Comparison of ENCODE assay signal across 40 cellular contexts in genomic region chr10:45163315-45163975, GRCh38.
"Had no signal": no experiment of that assay in that cellular context is flagged by ENCODE, and none has a peak within 500 bp of the region (broad histone marks: within the 10 kb centered on the region; RNA-seq: fewer than 3 reads in every experiment).

No MANE protein-coding gene starts in this region.

- H3K27ac Mint-ChIP-seq: activated naive CD4-positive, alpha-beta T cell treated with anti-CD3 and anti-CD28 coated beads for 36 hours; activated naive CD4-positive, alpha-beta T cell treated with anti-CD3 and anti-CD28 coated beads, Interleukin-2, amount 10 ng/mL, durations not matched to agents 7 days and 5 days; activated naive CD4-positive, alpha-beta T cell treated with anti-CD3 and anti-CD28 coated beads, Interleukin-2, amount 50 U/mL, for 24 hours; activated naive CD4-positive, alpha-beta T cell treated with anti-CD3 and anti-CD28 coated beads, Interleukin-2, amount 50 U/mL, for 72 hours; activated naive CD8-positive, alpha-beta T cell; activated naive CD8-positive, alpha-beta T cell treated with anti-CD3 and anti-CD28 coated beads for 36 hours; activated naive CD8-positive, alpha-beta T cell treated with anti-CD3 and anti-CD28 coated beads, Interleukin-2, amount 10 ng/mL, durations not matched to agents 7 days and 5 days; activated naive CD8-positive, alpha-beta T cell treated with anti-CD3 and anti-CD28 coated beads, Interleukin-2, amount 50 U/mL, for 24 hours; activated T-cell treated with anti-CD3 and anti-CD28 coated beads, Interleukin-2, amount 50 U/mL, for 24 hours; activated T-cell treated with anti-CD3 and anti-CD28 coated beads, Interleukin-2, amount 50 U/mL, for 72 hours; activated T-helper 1 cell treated with anti-CD3 and anti-CD28 coated beads, Interleukin-12 subunit alpha, Interleukin-12 subunit beta, Interleukin-2, Interleukin-4 antibody, amounts not matched to agents 30 ng/mL and 10 ng/mL and 1 ng/mL, durations not matched to agents 14 hours and 24 hours and 36 hours; activated T-helper 17 cell treated with anti-CD3 and anti-CD28 coated beads, Interleukin-2, amount 50 U/mL, for 72 hours; activated T-helper 2 cell treated with anti-CD3 and anti-CD28 coated beads, Interferon-gamma antibody, Interleukin-2, Interleukin-4, amounts not matched to agents 10 μg/mL and 5 μg/mL and 100 μg/mL, durations not matched to agents 14 hours and 24 hours and 36 hours; brain had no signal

- H3K4me1 Mint-ChIP-seq: activated naive CD4-positive, alpha-beta T cell treated with anti-CD3 and anti-CD28 coated beads, Interleukin-2, amount 10 ng/mL, durations not matched to agents 7 days and 5 days; activated naive CD4-positive, alpha-beta T cell treated with anti-CD3 and anti-CD28 coated beads, Interleukin-2, amount 50 U/mL, for 24 hours; activated naive CD8-positive, alpha-beta T cell treated with anti-CD3 and anti-CD28 coated beads for 36 hours; activated naive CD8-positive, alpha-beta T cell treated with anti-CD3 and anti-CD28 coated beads, Interleukin-2, amount 10 ng/mL, durations not matched to agents 7 days and 5 days; activated naive CD8-positive, alpha-beta T cell treated with anti-CD3 and anti-CD28 coated beads, Interleukin-2, amount 50 U/mL, for 24 hours; activated T-helper 17 cell treated with anti-CD3 and anti-CD28 coated beads, Interleukin-2, amount 50 U/mL, for 72 hours; brain; central memory CD8-positive, alpha-beta T cell had no signal

- H3K27me3 Mint-ChIP-seq: activated naive CD8-positive, alpha-beta T cell; brain had no signal

- H3K27me3 ChIP-seq: adrenal gland, ascending aorta, body of pancreas, brain microvascular endothelial cell, breast epithelium, cardiac muscle cell had no signal

- FAIRE-seq: astrocyte, bronchial epithelial cell had no signal

- H3K4me1 ChIP-seq: adrenal gland, body of pancreas, breast epithelium had no signal

- H3K9me3 ChIP-seq: adrenal gland, ascending aorta, body of pancreas, breast epithelium had no signal

- H3K36me3 ChIP-seq: adrenal gland, ascending aorta, brain microvascular endothelial cell, breast epithelium, cardiac muscle cell had no signal

- DNase-seq: activated effector memory CD4-positive, alpha-beta T cell treated with anti-CD3 and anti-CD28 coated beads, Interleukin-2, amount 50 U/mL, for 16 hours; activated effector memory CD4-positive, alpha-beta T cell treated with Interleukin-2 at 50 U/mL for 16 hours; activated gamma-delta T cell; activated gamma-delta T cell treated with Interleukin-2 at 50 U/mL for 16 hours; activated naive CD4-positive, alpha-beta T cell; activated naive CD4-positive, alpha-beta T cell treated with anti-CD3 and anti-CD28 coated beads for 36 hours; activated naive CD4-positive, alpha-beta T cell treated with anti-CD3 and anti-CD28 coated beads, Interleukin-2, amount 10 ng/mL, durations not matched to agents 7 days and 5 days; activated naive CD4-positive, alpha-beta T cell treated with anti-CD3 and anti-CD28 coated beads, Interleukin-2, amount 50 U/mL, for 16 hours; activated naive CD4-positive, alpha-beta T cell treated with Interleukin-2 at 50 U/mL for 16 hours; activated naive CD8-positive, alpha-beta T cell treated with anti-CD3 and anti-CD28 coated beads for 36 hours; activated naive CD8-positive, alpha-beta T cell treated with anti-CD3 and anti-CD28 coated beads, Interleukin-2, amount 10 ng/mL, durations not matched to agents 7 days and 5 days; activated naive CD8-positive, alpha-beta T cell treated with anti-CD3 and anti-CD28 coated beads, Interleukin-2, amount 50 U/mL, for 24 hours; activated T-cell treated with anti-CD3 and anti-CD28 coated beads, Interleukin-2, amount 50 U/mL, for 1 hour; activated T-cell treated with anti-CD3 and anti-CD28 coated beads, Interleukin-2, amount 50 U/mL, for 24 hours; activated T-cell treated with anti-CD3 and anti-CD28 coated beads, Interleukin-2, amount 50 U/mL, for 4 hours; activated T-cell treated with anti-CD3 and anti-CD28 coated beads, Interleukin-2, amount 50 U/mL, for 48 hours; activated T-cell treated with anti-CD3 and anti-CD28 coated beads, Interleukin-2, amount 50 U/mL, for 72 hours; adrenal gland; amniotic stem cell; amygdala; anterior cingulate cortex; aorta; body of pancreas; brain microvascular endothelial cell; caudate nucleus; central memory CD4-positive, alpha-beta T cell; cerebellar nuclear complex had no signal

- H3K27ac ChIP-seq: adrenal gland, body of pancreas, brain microvascular endothelial cell, breast epithelium, cardiac muscle cell had no signal

- H3K4me3 ChIP-seq: adrenal gland, ascending aorta, body of pancreas, breast epithelium, cardiac muscle cell had no signal

- H3K9me3 Mint-ChIP-seq: activated naive CD4-positive, alpha-beta T cell treated with anti-CD3 and anti-CD28 coated beads for 36 hours; activated naive CD4-positive, alpha-beta T cell treated with anti-CD3 and anti-CD28 coated beads, Interleukin-2, amount 10 ng/mL, durations not matched to agents 7 days and 5 days; activated naive CD4-positive, alpha-beta T cell treated with anti-CD3 and anti-CD28 coated beads, Interleukin-2, amount 50 U/mL, for 24 hours; activated naive CD4-positive, alpha-beta T cell treated with anti-CD3 and anti-CD28 coated beads, Interleukin-2, amount 50 U/mL, for 72 hours; activated naive CD8-positive, alpha-beta T cell treated with anti-CD3 and anti-CD28 coated beads for 36 hours; activated naive CD8-positive, alpha-beta T cell treated with anti-CD3 and anti-CD28 coated beads, Interleukin-2, amount 10 ng/mL, durations not matched to agents 7 days and 5 days; activated naive CD8-positive, alpha-beta T cell treated with anti-CD3 and anti-CD28 coated beads, Interleukin-2, amount 50 U/mL, for 24 hours; activated T-cell treated with anti-CD3 and anti-CD28 coated beads, Interleukin-2, amount 50 U/mL, for 24 hours; activated T-cell treated with anti-CD3 and anti-CD28 coated beads, Interleukin-2, amount 50 U/mL, for 4 hours; activated T-cell treated with anti-CD3 and anti-CD28 coated beads, Interleukin-2, amount 50 U/mL, for 72 hours; activated T-helper 1 cell treated with anti-CD3 and anti-CD28 coated beads, Interleukin-12 subunit alpha, Interleukin-12 subunit beta, Interleukin-2, Interleukin-4 antibody, amounts not matched to agents 30 ng/mL and 10 ng/mL and 1 ng/mL, durations not matched to agents 14 hours and 24 hours and 36 hours; activated T-helper 17 cell treated with anti-CD3 and anti-CD28 coated beads, Interleukin-2, amount 50 U/mL, for 72 hours; activated T-helper 2 cell treated with anti-CD3 and anti-CD28 coated beads, Interferon-gamma antibody, Interleukin-2, Interleukin-4, amounts not matched to agents 10 μg/mL and 5 μg/mL and 100 μg/mL, durations not matched to agents 14 hours and 24 hours and 36 hours; brain; central memory CD8-positive, alpha-beta T cell had no signal

- ATAC-seq: activated naive CD4-positive, alpha-beta T cell treated with anti-CD3 and anti-CD28 coated beads, Interleukin-2, amount 50 U/mL, for 72 hours; activated naive CD8-positive, alpha-beta T cell treated with anti-CD3 and anti-CD28 coated beads, Interleukin-2, amount 50 U/mL, for 24 hours; activated T-cell treated with anti-CD3 and anti-CD28 coated beads, Interleukin-2, amount 50 U/mL, for 4 hours; activated T-cell treated with anti-CD3 and anti-CD28 coated beads, Interleukin-2, amount 50 U/mL, for 72 hours; activated T-helper 17 cell treated with anti-CD3 and anti-CD28 coated beads, Interleukin-2, amount 50 U/mL, for 72 hours; body of pancreas had no signal

- H3K36me3 Mint-ChIP-seq: activated naive CD4-positive, alpha-beta T cell treated with anti-CD3 and anti-CD28 coated beads, Interleukin-2, amount 10 ng/mL, durations not matched to agents 7 days and 5 days; activated naive CD4-positive, alpha-beta T cell treated with anti-CD3 and anti-CD28 coated beads, Interleukin-2, amount 50 U/mL, for 24 hours; activated naive CD4-positive, alpha-beta T cell treated with anti-CD3 and anti-CD28 coated beads, Interleukin-2, amount 50 U/mL, for 72 hours; activated naive CD8-positive, alpha-beta T cell; activated naive CD8-positive, alpha-beta T cell treated with anti-CD3 and anti-CD28 coated beads for 36 hours; activated naive CD8-positive, alpha-beta T cell treated with anti-CD3 and anti-CD28 coated beads, Interleukin-2, amount 10 ng/mL, durations not matched to agents 7 days and 5 days; brain had no signal

- H3K4me3 Mint-ChIP-seq: activated naive CD4-positive, alpha-beta T cell treated with anti-CD3 and anti-CD28 coated beads for 36 hours; activated naive CD4-positive, alpha-beta T cell treated with anti-CD3 and anti-CD28 coated beads, Interleukin-2, amount 10 ng/mL, durations not matched to agents 7 days and 5 days; activated naive CD4-positive, alpha-beta T cell treated with anti-CD3 and anti-CD28 coated beads, Interleukin-2, amount 50 U/mL, for 24 hours; activated naive CD8-positive, alpha-beta T cell; activated naive CD8-positive, alpha-beta T cell treated with anti-CD3 and anti-CD28 coated beads for 36 hours; activated naive CD8-positive, alpha-beta T cell treated with anti-CD3 and anti-CD28 coated beads, Interleukin-2, amount 10 ng/mL, durations not matched to agents 7 days and 5 days; activated naive CD8-positive, alpha-beta T cell treated with anti-CD3 and anti-CD28 coated beads, Interleukin-2, amount 50 U/mL, for 24 hours; activated T-cell treated with anti-CD3 and anti-CD28 coated beads, Interleukin-2, amount 50 U/mL, for 24 hours; activated T-cell treated with anti-CD3 and anti-CD28 coated beads, Interleukin-2, amount 50 U/mL, for 4 hours; activated T-cell treated with anti-CD3 and anti-CD28 coated beads, Interleukin-2, amount 50 U/mL, for 72 hours; activated T-helper 1 cell treated with anti-CD3 and anti-CD28 coated beads, Interleukin-12 subunit alpha, Interleukin-12 subunit beta, Interleukin-2, Interleukin-4 antibody, amounts not matched to agents 30 ng/mL and 10 ng/mL and 1 ng/mL, durations not matched to agents 14 hours and 24 hours and 36 hours; activated T-helper 17 cell treated with anti-CD3 and anti-CD28 coated beads, Interleukin-2, amount 50 U/mL, for 72 hours; brain; central memory CD8-positive, alpha-beta T cell had no signal
